Comparison of ENCODE assay signal across 1 cellular context in genomic region chr3:152192936-152193672, GRCh38.
TF ChIP-seq lines count a peak whose summit lies in the region.

No MANE protein-coding gene starts in this region.

TF ChIP-seq in K562, 482 proteins besides CTCF, POLR2A, EP300 and RAD21 (continued from another document):
- TF ChIP-seq UBTF (IDR thresholded peaks at IDR 0.05; ENCODE audit: borderline replicate concordance in 1 of 2, low read depth in 2 of 2, low read length in 2 of 2), result no peak
- no peak for TF ChIP-seq MTA2 (IDR thresholded peaks at IDR 0.05; ENCODE audit: low read depth)
- no peak for TF ChIP-seq SMC3 (conservative IDR thresholded peaks at IDR 0.05; ENCODE audit: insufficient read depth, low read depth, low read length)
- TF ChIP-seq PPARD (CRISPR knock-in tag; IDR thresholded peaks at IDR 0.05), result no peak
- TF ChIP-seq SMARCA5 (IDR thresholded peaks at IDR 0.05), result no peak
- no peak for TF ChIP-seq POLR2AphosphoS2 (IDR thresholded peaks at IDR 0.05; ENCODE audit: low read length)
- TF ChIP-seq ZNF57 (CRISPR knock-in tag; IDR thresholded peaks at IDR 0.05), result no peak
- no peak for TF ChIP-seq SRF (CRISPR knock-in tag; IDR thresholded peaks at IDR 0.05)
- TF ChIP-seq MYNN (IDR thresholded peaks at IDR 0.05), result no peak
- TF ChIP-seq MYNN (CRISPR knock-in tag; IDR thresholded peaks at IDR 0.05), result no peak
- no peak for TF ChIP-seq ZNF668 (CRISPR knock-in tag; IDR thresholded peaks at IDR 0.05)
- no peak for TF ChIP-seq PRMT5 (CRISPR knock-in tag; IDR thresholded peaks at IDR 0.05)
- TF ChIP-seq HNRNPH1 (optimal IDR thresholded peaks at IDR 0.05; ENCODE audit: low read depth, low read length), result no peak
- TF ChIP-seq STAG1 (CRISPR knock-in tag; IDR thresholded peaks at IDR 0.05; ENCODE audit: borderline replicate concordance), result no peak
- TF ChIP-seq KDM5B (IDR thresholded peaks at IDR 0.05; ENCODE audit: insufficient replicate concordance, low read depth, low read length), result peak; percentile 13
- TF ChIP-seq TGIF2 (CRISPR knock-in tag; IDR thresholded peaks at IDR 0.05), result no peak
- TF ChIP-seq ZKSCAN1 (IDR thresholded peaks at IDR 0.05; ENCODE audit: low read depth, low read length), result no peak
- no peak for TF ChIP-seq FOXK2 (conservative IDR thresholded peaks at IDR 0.05 in 1 of 2, IDR thresholded peaks at IDR 0.05 in 1 of 2; ENCODE audit: low read depth in 2 of 2)
- 0 out of 2 replicates have a peak, but pooled peaks have one; percentile 23 for TF ChIP-seq CREB5 (CRISPR knock-in tag; IDR thresholded peaks at IDR 0.05)
- TF ChIP-seq MCM2 (IDR thresholded peaks at IDR 0.05; ENCODE audit: low read depth), result no peak
- no peak for TF ChIP-seq PML (IDR thresholded peaks at IDR 0.05; ENCODE audit: low read length)
- TF ChIP-seq ETV6 (IDR thresholded peaks at IDR 0.05; ENCODE audit: borderline replicate concordance in 1 of 2, low read depth in 2 of 2, low read length in 1 of 2), result no peak
- TF ChIP-seq ETV6 (CRISPR knock-in tag; IDR thresholded peaks at IDR 0.05; ENCODE audit: borderline replicate concordance), result no peak
- TF ChIP-seq POLR2G (IDR thresholded peaks at IDR 0.05; ENCODE audit: low read depth, low read length), result no peak
- TF ChIP-seq ZNF695 (CRISPR knock-in tag; IDR thresholded peaks at IDR 0.05), result no peak
- 0 out of 2 replicates have a peak, but pooled peaks have one; percentile 10 for TF ChIP-seq ARID1B (IDR thresholded peaks at IDR 0.05)
- no peak for TF ChIP-seq ZNF76 (CRISPR knock-in tag; IDR thresholded peaks at IDR 0.05; ENCODE audit: borderline replicate concordance)
- TF ChIP-seq TCFL5 (CRISPR knock-in tag; conservative IDR thresholded peaks at IDR 0.05), result no peak
- TF ChIP-seq CHD2 (IDR thresholded peaks at IDR 0.05; ENCODE audit: low read depth, low read length), result no peak
- no peak for TF ChIP-seq KDM1A (IDR thresholded peaks at IDR 0.05)
- TF ChIP-seq CEBPG (CRISPR knock-in tag; IDR thresholded peaks at IDR 0.05), result no peak
- TF ChIP-seq CEBPG (tag; conservative IDR thresholded peaks at IDR 0.05 in 1 of 2, IDR thresholded peaks at IDR 0.05 in 1 of 2), result 0 out of 4 replicates have a peak, but pooled peaks of 1 of the 2 experiments have one; percentile 20
- no peak for TF ChIP-seq PCBP2 (IDR thresholded peaks at IDR 0.05; ENCODE audit: low read depth, low read length, poor library complexity, severe bottlenecking)
- no peak for TF ChIP-seq NFYB (IDR thresholded peaks at IDR 0.05; ENCODE audit: extremely low read depth, insufficient read length)
- TF ChIP-seq ZKSCAN8 (CRISPR knock-in tag; IDR thresholded peaks at IDR 0.05), result no peak
- TF ChIP-seq HDAC2 (IDR thresholded peaks at IDR 0.05), result no peak
- no peak for TF ChIP-seq RBM34 (IDR thresholded peaks at IDR 0.05; ENCODE audit: borderline replicate concordance, insufficient read depth, low read length)
- no peak for TF ChIP-seq RBM15 (IDR thresholded peaks at IDR 0.05; ENCODE audit: insufficient read depth, low read length)
- no peak for TF ChIP-seq FOSL1 (tag; conservative IDR thresholded peaks at IDR 0.05)
- TF ChIP-seq TEAD2 (tag; IDR thresholded peaks at IDR 0.05), result no peak
- peak; percentile 28; the same call in 1 of the 2 replicates for TF ChIP-seq L3MBTL2 (IDR thresholded peaks at IDR 0.05)
- TF ChIP-seq GTF3C2 (IDR thresholded peaks at IDR 0.05; ENCODE audit: borderline replicate concordance, extremely low read depth, insufficient read length), result no peak
- no peak for TF ChIP-seq POU5F1 (IDR thresholded peaks at IDR 0.05; ENCODE audit: borderline replicate concordance, low read depth, low read length, partially characterized antibody)
- TF ChIP-seq BRCA1 (IDR thresholded peaks at IDR 0.05), result no peak
- no peak for TF ChIP-seq BRCA1 (CRISPR knock-in tag; IDR thresholded peaks at IDR 0.05)
- TF ChIP-seq PHB2 (IDR thresholded peaks at IDR 0.05; ENCODE audit: low read depth), result no peak
- no peak for TF ChIP-seq MYBL2 (IDR thresholded peaks at IDR 0.05; ENCODE audit: low read depth)
- TF ChIP-seq MYBL2 (CRISPR knock-in tag; IDR thresholded peaks at IDR 0.05; ENCODE audit: borderline replicate concordance), result no peak
- 0 out of 2 replicates have a peak, but pooled peaks have one; percentile 15 for TF ChIP-seq POLR2H (tag; IDR thresholded peaks at IDR 0.05; ENCODE audit: low read depth)
- TF ChIP-seq HEY1 (CRISPR knock-in tag; IDR thresholded peaks at IDR 0.05; ENCODE audit: borderline replicate concordance), result no peak
- no peak for TF ChIP-seq THAP12 (CRISPR knock-in tag; IDR thresholded peaks at IDR 0.05)
- TF ChIP-seq DACH1 (IDR thresholded peaks at IDR 0.05; ENCODE audit: partially characterized antibody), result peak; percentile 49
- no peak for TF ChIP-seq E2F1 (CRISPR knock-in tag; IDR thresholded peaks at IDR 0.05)
- TF ChIP-seq ZMIZ1 (IDR thresholded peaks at IDR 0.05; ENCODE audit: low read depth in 2 of 2, low read length in 2 of 2), result no peak
- no peak for TF ChIP-seq ARHGAP35 (IDR thresholded peaks at IDR 0.05; ENCODE audit: partially characterized antibody)
- no peak for TF ChIP-seq PBX2 (CRISPR knock-in tag; IDR thresholded peaks at IDR 0.05; ENCODE audit: low read depth)
- peak; percentile 61 for TF ChIP-seq PBX2 (tag; conservative IDR thresholded peaks at IDR 0.05; ENCODE audit: low read depth)
